In the genomic region with DNA sequence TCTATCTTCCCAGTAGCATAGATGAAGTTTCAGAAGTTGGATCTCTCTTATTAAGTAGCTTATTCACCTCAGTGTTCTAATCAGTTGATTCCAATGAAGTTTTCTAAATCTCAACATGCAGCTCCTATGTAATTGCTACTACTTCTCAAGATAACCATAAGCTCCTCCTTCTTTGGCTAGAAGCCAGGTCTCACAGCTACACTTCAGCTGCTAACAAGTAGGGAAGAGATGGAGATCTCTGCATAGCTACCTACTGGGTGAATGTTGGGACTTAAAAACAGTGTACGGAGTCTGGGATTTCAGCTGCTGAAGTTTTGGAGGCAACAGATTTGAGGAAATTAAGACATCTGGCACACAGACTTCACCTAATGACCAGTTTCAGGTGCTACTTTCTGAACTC, we compare ENCODE assay signal across 14 cellular contexts.
A peak's percentile ranks its signal among the peaks of the same experiment; 100 is the strongest.
DNase-seq lines count a peak whose midpoint lies in the region; ATAC-seq and TF ChIP-seq lines count a peak whose summit lies in the region.
"Had no signal": no experiment of that assay in that cellular context is flagged by ENCODE, and none has a peak within 500 bp of the region (broad histone marks: within the 10 kb centered on the region; RNA-seq: fewer than 3 reads in every experiment).

No MANE protein-coding gene starts in this region.

- no peak overlapping the region for H3K27ac ChIP-seq in RWPE1
- H3K27ac ChIP-seq: sigmoid colon had no signal

- no peak for TF ChIP-seq CTCF in RWPE1 (conservative IDR thresholded peaks at IDR 0.05; ENCODE audit: low read depth)

- no peak for ATAC-seq in HG03095 (IDR thresholded peaks at IDR 0.05; ENCODE audit: unreplicated experiment)
- ATAC-seq: HCT116 had no signal

- POLR2A ChIA-PET in RWPE1 (lab: Yijun Ruan, JAX; ENCODE audit: low non-redundant PET) = no interaction called here

- DNase-seq in EL (peak; percentile 46), KBM-7 (peak; percentile 2), RWPE1 (ENCODE audit: low spot score) (peak; percentile 1), glomerular visceral epithelial cell (ENCODE audit: extremely low spot score) (peak; percentile 2), LoVo (ENCODE audit: low spot score) (no peak), OCI-M2 (lab: John Stamatoyannopoulos, UW; ENCODE audit: unreplicated experiment) (no peak)
- DNase-seq: activated CD4-positive, alpha-beta T cell treated with anti-CD3 and anti-CD28 coated beads, Interleukin-2, amount 50 U/mL, for 4 hours; activated naive CD4-positive, alpha-beta T cell treated with anti-CD3 and anti-CD28 coated beads, Interleukin-2, amount 50 U/mL, for 16 hours; activated T-cell treated with anti-CD3 and anti-CD28 coated beads, Interleukin-2, amount 50 U/mL, for 24 hours; NCI-H1105; sigmoid colon; stimulated activated CD4-positive, alpha-beta T cell treated with anti-CD3 and anti-CD28 coated beads, Interleukin-2, amount 100 ng/mL, for 48 hours had no signal

- CTCF ChIA-PET in RWPE1 (lab: Yijun Ruan, JAX) = no interaction called here

- in situ Hi-C loops in KBM-7 (cut with MboI; ENCODE audit: low pct_unique_long_range_greater_than_20kb, low sequenced_read_pairs) = no loop called here

Comparison
In these comparisons a context has a peak if more than half of its experiments do, and no peak if none do; other contexts are left out.
1. DNase-seq: peak in EL (single experiment), KBM-7 (single experiment), RWPE1 (single experiment) and glomerular visceral epithelial cell (single experiment); none in LoVo (single experiment) and OCI-M2 (single experiment).